In genomic region chr4:127182687-127183086, GRCh38 we compare ENCODE assay signal across 28 cellular contexts.
"Had no signal": no experiment of that assay in that cellular context is flagged by ENCODE, and none has a peak within 500 bp of the region (broad histone marks: within the 10 kb centered on the region; RNA-seq: fewer than 3 reads in every experiment).

No MANE protein-coding gene starts in this region.

- H3K9me2 ChIP-seq: SK-N-SH had no signal

- DNase-seq: activated CD4-positive, alpha-beta T cell treated with anti-CD3 and anti-CD28 coated beads, Interleukin-2, amount 10 ng/mL, durations not matched to agents 24 days and 14 days; activated CD4-positive, alpha-beta T cell treated with anti-CD3 and anti-CD28 coated beads, Interleukin-2, amount 50 U/mL, for 4 hours; activated CD8-positive, alpha-beta T cell treated with anti-CD3 and anti-CD28 coated beads for 36 hours; activated gamma-delta T cell; activated naive CD4-positive, alpha-beta T cell treated with Interleukin-2 at 50 U/mL for 16 hours; activated naive CD8-positive, alpha-beta T cell treated with anti-CD3 and anti-CD28 coated beads, Interleukin-2, amount 50 U/mL, for 24 hours; activated T-cell treated with anti-CD3 and anti-CD28 coated beads, Interleukin-2, amount 50 U/mL, for 1 hour; amniotic stem cell; aorta; NCI-H1105; NCI-H1436; NCI-H1694; NCI-H1930; NCI-H2081 treated with DMSO at 0.1 percent for 48 hours; NCI-H345; NCI-H524 treated with DMSO at 0.1 percent for 48 hours; PC-3; Peyer's patch; RPMI8226; SHP77 treated with DMSO at 0.1 percent for 48 hours; SK-N-SH had no signal

- H3K9ac ChIP-seq: SK-N-SH had no signal

- H3K27ac Mint-ChIP-seq: activated CD4-positive, alpha-beta T cell treated with anti-CD3 and anti-CD28 coated beads, Interleukin-2, amount 10 ng/mL, durations not matched to agents 24 days and 14 days; activated CD8-positive, alpha-beta T cell treated with anti-CD3 and anti-CD28 coated beads for 36 hours; activated naive CD8-positive, alpha-beta T cell; activated naive CD8-positive, alpha-beta T cell treated with anti-CD3 and anti-CD28 coated beads, Interleukin-2, amount 50 U/mL, for 24 hours; activated T-helper 2 cell treated with anti-CD3 and anti-CD28 coated beads, Interferon-gamma antibody, Interleukin-2, Interleukin-4, amounts not matched to agents 10 μg/mL and 5 μg/mL and 100 μg/mL, durations not matched to agents 14 hours and 24 hours and 36 hours; T-helper 1 cell treated with Interleukin-12 subunit alpha and Interleukin-12 subunit beta and Interleukin-4 antibody, amounts not matched to agents 30 μg/mL and 1 μg/mL, for 36 hours; T-helper 2 cell treated with Interferon-gamma antibody and Interleukin-4, amounts not matched to agents 5 μg/mL and 100 μg/mL, for 36 hours had no signal

- H3K9me3 ChIP-seq: Peyer's patch, SJSA1 had no signal

- H3K36me3 ChIP-seq: cardiac muscle cell, Peyer's patch, SJSA1 had no signal

- H3K27ac ChIP-seq: cardiac muscle cell, Peyer's patch, SJSA1 had no signal

- H3K36me3 Mint-ChIP-seq: activated naive CD8-positive, alpha-beta T cell had no signal

- H3K4me3 ChIP-seq: cardiac muscle cell, Peyer's patch, SJSA1 had no signal

- H3K4me2 ChIP-seq: SK-N-SH had no signal

- H3K4me3 Mint-ChIP-seq: activated CD4-positive, alpha-beta T cell treated with anti-CD3 and anti-CD28 coated beads, Interleukin-2, amount 10 ng/mL, durations not matched to agents 24 days and 14 days; activated CD8-positive, alpha-beta T cell treated with anti-CD3 and anti-CD28 coated beads for 36 hours; activated naive CD8-positive, alpha-beta T cell; activated naive CD8-positive, alpha-beta T cell treated with anti-CD3 and anti-CD28 coated beads, Interleukin-2, amount 50 U/mL, for 24 hours; T-helper 1 cell treated with Interleukin-12 subunit alpha and Interleukin-12 subunit beta and Interleukin-4 antibody, amounts not matched to agents 30 μg/mL and 1 μg/mL, for 36 hours; T-helper 2 cell treated with Interferon-gamma antibody and Interleukin-4, amounts not matched to agents 5 μg/mL and 100 μg/mL, for 36 hours had no signal

- H3K27me3 ChIP-seq: cardiac muscle cell, Peyer's patch, SJSA1 had no signal

- H3K4me1 Mint-ChIP-seq: activated CD4-positive, alpha-beta T cell treated with anti-CD3 and anti-CD28 coated beads, Interleukin-2, amount 10 ng/mL, durations not matched to agents 24 days and 14 days; activated naive CD8-positive, alpha-beta T cell treated with anti-CD3 and anti-CD28 coated beads, Interleukin-2, amount 50 U/mL, for 24 hours had no signal

- FAIRE-seq: TTC549 had no signal

- H3K27me3 Mint-ChIP-seq: activated CD4-positive, alpha-beta T cell treated with anti-CD3 and anti-CD28 coated beads, Interleukin-2, amount 10 ng/mL, durations not matched to agents 24 days and 14 days; activated CD8-positive, alpha-beta T cell treated with anti-CD3 and anti-CD28 coated beads for 36 hours; activated naive CD8-positive, alpha-beta T cell; activated naive CD8-positive, alpha-beta T cell treated with anti-CD3 and anti-CD28 coated beads, Interleukin-2, amount 50 U/mL, for 24 hours had no signal

- ATAC-seq: activated CD8-positive, alpha-beta T cell treated with anti-CD3 and anti-CD28 coated beads for 36 hours; activated naive CD8-positive, alpha-beta T cell treated with anti-CD3 and anti-CD28 coated beads, Interleukin-2, amount 50 U/mL, for 24 hours; PC-3 had no signal

- H3K4me1 ChIP-seq: Peyer's patch, SJSA1 had no signal
